ENCODE assay signal across 22 cellular contexts in genomic region chr2:188193230-188193629, GRCh38.
A peak's percentile ranks its signal among the peaks of the same experiment; 100 is the strongest.
DNase-seq lines count a peak whose midpoint lies in the region; ATAC-seq and TF ChIP-seq lines count a peak whose summit lies in the region.
"Had no signal": no experiment of that assay in that cellular context is flagged by ENCODE, and none has a peak within 500 bp of the region (broad histone marks: within the 10 kb centered on the region; RNA-seq: fewer than 3 reads in every experiment).

No MANE protein-coding gene starts in this region.

- H3K27me3 ChIP-seq in PC-3 (ENCODE audit: low read length) (no peaks in the 10 kb centered on the region), smooth muscle cell (ENCODE audit: low read depth) (no peaks in the 10 kb centered on the region)
- H3K27me3 ChIP-seq in CD8-positive, alpha-beta memory T cell (ENCODE audit: insufficient read depth, low read length, poor library complexity, severe bottlenecking): no peaks in the 10 kb centered on the region

- BruUV-seq in PC-3 (replicated peaks; lab: Mats Ljungman, UMichigan): no TSS peak

- no peaks in the 10 kb centered on the region for H3K27me3 Mint-ChIP-seq in CD8-positive, alpha-beta memory T cell
- H3K27me3 Mint-ChIP-seq: CD4-positive, CD25-positive, alpha-beta regulatory T cell had no signal

- no peak overlapping the region for H3K27ac ChIP-seq in PC-3 (ENCODE audit: low read length)
- peak overlapping the region; percentile 15 for H3K27ac ChIP-seq in smooth muscle cell (ENCODE audit: low read depth)
- no peak overlapping the region for H3K27ac ChIP-seq in CD8-positive, alpha-beta memory T cell (ENCODE audit: low read depth, low read length)

- no peaks in the 10 kb centered on the region for H3K36me3 ChIP-seq in PC-3 (ENCODE audit: low read depth, low read length)
- no peaks in the 10 kb centered on the region for H3K36me3 ChIP-seq in smooth muscle cell (ENCODE audit: low read depth)
- H3K36me3 ChIP-seq in CD8-positive, alpha-beta memory T cell (ENCODE audit: insufficient read depth, low read length): no peaks in the 10 kb centered on the region

- peaks cover 21% of the 10 kb centered on the region for H3K4me1 ChIP-seq in PC-3 (ENCODE audit: insufficient read depth, low read length)
- no peaks in the 10 kb centered on the region for H3K4me1 ChIP-seq in smooth muscle cell (ENCODE audit: low read depth)
- H3K4me1 ChIP-seq in CD8-positive, alpha-beta memory T cell (ENCODE audit: insufficient read depth, low read length): no peaks in the 10 kb centered on the region
- H3K4me1 ChIP-seq: Caco-2 had no signal

- DNase-seq in HPDE6-E6E7 (ENCODE audit: extremely low spot score) (peak; percentile 26), PC-3 (peak; percentile 55), epithelial cell of esophagus (ENCODE audit: low read depth) (peak; percentile 85), smooth muscle cell (lab: John Stamatoyannopoulos, UW; ENCODE audit: unreplicated experiment) (no peak), GM10266 (ENCODE audit: extremely low spot score) (no peak)
- DNase-seq in activated naive CD4-positive, alpha-beta T cell treated with Interleukin-2 at 50 U/mL for 16 hours: no peak
- DNase-seq in CD8-positive, alpha-beta memory T cell: no peak
- DNase-seq: Caco-2; CD4-positive, CD25-positive, alpha-beta regulatory T cell; DMS 273 treated with DMSO at 0.1 percent for 48 hours; H9; NCI-H1092 treated with DMSO at 0.1 percent for 48 hours; NCI-H146; NCI-H2029; NCI-H345; NCI-H524; NCI-H774; SIG-M5; SK-N-SH; T-helper 2 cell had no signal

- H4K20me1 ChIP-seq in PC-3 (ENCODE audit: low read length) (no peaks in the 10 kb centered on the region), smooth muscle cell (ENCODE audit: low read depth) (no peaks in the 10 kb centered on the region)

- H3K79me2 ChIP-seq in PC-3 (ENCODE audit: low read length) (no peaks in the 10 kb centered on the region), smooth muscle cell (ENCODE audit: low read depth) (no peaks in the 10 kb centered on the region)

- H3K27ac Mint-ChIP-seq in CD8-positive, alpha-beta memory T cell: no peak overlapping the region
- H3K27ac Mint-ChIP-seq: CD4-positive, CD25-positive, alpha-beta regulatory T cell; H9 had no signal

- no peaks in the 10 kb centered on the region for H3K4me1 Mint-ChIP-seq in CD8-positive, alpha-beta memory T cell
- H3K4me1 Mint-ChIP-seq: CD4-positive, CD25-positive, alpha-beta regulatory T cell had no signal

- no peaks in the 10 kb centered on the region for H3K36me3 Mint-ChIP-seq in CD8-positive, alpha-beta memory T cell
- H3K36me3 Mint-ChIP-seq: CD4-positive, CD25-positive, alpha-beta regulatory T cell had no signal

- H3F3A ChIP-seq in PC-3 (ENCODE audit: low read length, unreplicated experiment): no peaks in the 10 kb centered on the region
- no peaks in the 10 kb centered on the region for H3F3A ChIP-seq in smooth muscle cell (ENCODE audit: low read depth)

- H3K9ac ChIP-seq in PC-3 (ENCODE audit: low read length) (no peak overlapping the region), smooth muscle cell (ENCODE audit: low read depth) (no peak overlapping the region)
- H3K9ac ChIP-seq: SK-N-SH had no signal

- H3K9me2 ChIP-seq in PC-3 (replicated peaks; ENCODE audit: low read length): no peaks in the 10 kb centered on the region
- H3K9me2 ChIP-seq: SK-N-SH had no signal

- no peaks in the 10 kb centered on the region for H3K9me3 ChIP-seq in PC-3 (ENCODE audit: low read length)
- H3K9me3 ChIP-seq in smooth muscle cell (replicated peaks; ENCODE audit: low read depth): no peaks in the 10 kb centered on the region
- H3K9me3 ChIP-seq in CD8-positive, alpha-beta memory T cell (ENCODE audit: low read length): no peaks in the 10 kb centered on the region
- H3K9me3 ChIP-seq: Caco-2, SK-N-SH had no signal

- H3K4me3 Mint-ChIP-seq in CD8-positive, alpha-beta memory T cell: no peak overlapping the region
- H3K4me3 Mint-ChIP-seq: CD4-positive, CD25-positive, alpha-beta regulatory T cell; H9 had no signal

- H3K9me3 Mint-ChIP-seq in CD8-positive, alpha-beta memory T cell: peaks cover 0 to 5% (median 0%) of the 10 kb centered on the region in 5 donors
- H3K9me3 Mint-ChIP-seq: H9 had no signal

- H2AFZ ChIP-seq in PC-3 (ENCODE audit: low read length): no peak overlapping the region
- no peak overlapping the region for H2AFZ ChIP-seq in smooth muscle cell (ENCODE audit: low read depth)

- POLR2A ChIA-PET in PC-3 (lab: Charles Lee; ENCODE audit: unreplicated experiment): interaction anchor here (0.6 kb wide), 2 partner anchors 80 to 588 kb away, joined by 3 to 4 read pairs; no protein-coding TSS in a partner anchor
- POLR2A ChIA-PET in CD8-positive, alpha-beta memory T cell (lab: Charles Lee): no interaction called here

- H3K4me2 ChIP-seq in PC-3 (ENCODE audit: low read length) (no peak overlapping the region), smooth muscle cell (no peak overlapping the region)
- H3K4me2 ChIP-seq: SK-N-SH had no signal

- intact Hi-C loops in PC-3 (cut with micrococcal nuclease): no loop called here

- ATAC-seq in PC-3 (peak; percentile 68), HG03571 (IDR thresholded peaks at IDR 0.05; ENCODE audit: unreplicated experiment) (no peak)
- ATAC-seq: K562 had no signal

- no peak for TF ChIP-seq CTCF in PC-3 (conservative IDR thresholded peaks at IDR 0.05; ENCODE audit: low read depth, low read length)
- TF ChIP-seq CTCF in epithelial cell of esophagus (IDR thresholded peaks at IDR 0.05; ENCODE audit: insufficient read depth, low read depth, low read length, missing control alignments): no peak
- TF ChIP-seq CTCF in smooth muscle cell (IDR thresholded peaks at IDR 0.05; ENCODE audit: borderline replicate concordance, insufficient read depth, poor library complexity, severe bottlenecking): no peak
- TF ChIP-seq CTCF in GM10266 (IDR thresholded peaks at IDR 0.05; ENCODE audit: control insufficient read depth, insufficient read depth, low read depth, missing control alignments): no peak

- CTCF ChIA-PET in PC-3 (lab: Charles Lee): no interaction called here
- CTCF ChIA-PET in CD8-positive, alpha-beta memory T cell (lab: Charles Lee): no interaction called here

- no peak overlapping the region for H3K4me3 ChIP-seq in PC-3 (ENCODE audit: low read length)
- no peak overlapping the region for H3K4me3 ChIP-seq in epithelial cell of esophagus (ENCODE audit: low read length)
- H3K4me3 ChIP-seq in smooth muscle cell: no peak overlapping the region
- H3K4me3 ChIP-seq in CD8-positive, alpha-beta memory T cell (ENCODE audit: low read length): no peak overlapping the region
- H3K4me3 ChIP-seq: K562 had no signal

- WGBS in smooth muscle cell (ENCODE audit: low lambda C conversion rate): 52% methylated on average over 1 of the region's 1 CpG

Comparison
In these comparisons a context has a peak if more than half of its experiments do, and no peak if none do; other contexts are left out.
1. DNase-seq: peak in HPDE6-E6E7 (single experiment), PC-3 (single experiment) and epithelial cell of esophagus (single experiment); none in smooth muscle cell (single experiment), GM10266 (single experiment), activated naive CD4-positive, alpha-beta T cell treated with Interleukin-2 at 50 U/mL for 16 hours (single experiment) and CD8-positive, alpha-beta memory T cell (0 of 5).